ENCODE assay signal across 1 cellular context in the genomic region with DNA sequence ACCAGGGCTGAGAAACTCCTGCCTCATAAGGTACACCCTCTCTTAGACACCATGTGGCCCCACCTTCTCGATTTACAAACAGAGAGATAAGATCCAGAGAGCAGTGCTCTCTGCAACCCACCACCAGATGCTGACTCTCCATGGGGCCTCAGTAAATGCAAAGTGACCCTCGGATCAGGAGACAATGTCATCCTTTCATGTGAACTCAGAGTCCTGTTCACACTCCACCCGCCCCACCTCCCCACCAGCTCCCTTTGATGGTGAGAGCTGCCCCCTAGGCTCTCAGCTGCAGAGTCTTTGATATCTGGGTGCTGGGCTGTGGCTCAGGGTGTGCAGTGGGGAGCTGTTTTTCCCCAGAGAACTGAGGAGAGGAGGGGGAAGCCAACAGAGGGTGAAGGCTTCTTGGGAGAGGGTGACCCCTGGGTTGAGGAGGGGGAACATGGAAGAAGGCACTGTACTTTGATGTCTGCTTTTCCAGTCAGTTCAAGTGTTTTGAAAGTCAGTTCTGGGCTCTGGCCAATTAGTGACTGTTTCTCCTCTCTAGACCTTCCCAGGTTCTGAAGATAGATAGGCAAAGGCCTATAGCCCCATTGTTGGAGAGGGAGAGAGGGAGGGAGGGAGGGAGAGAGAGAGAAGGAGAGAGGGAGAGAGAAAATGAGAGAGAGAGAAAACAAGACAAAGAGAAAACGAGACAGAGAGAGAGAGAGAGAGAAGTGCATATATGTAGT.
TF ChIP-seq lines count a peak whose summit lies in the region.

No MANE protein-coding gene starts in this region.

TF ChIP-seq in HepG2, 621 proteins besides CTCF, POLR2A, EP300 and RAD21 (continued from another document):
- TF ChIP-seq, protein P1, sequence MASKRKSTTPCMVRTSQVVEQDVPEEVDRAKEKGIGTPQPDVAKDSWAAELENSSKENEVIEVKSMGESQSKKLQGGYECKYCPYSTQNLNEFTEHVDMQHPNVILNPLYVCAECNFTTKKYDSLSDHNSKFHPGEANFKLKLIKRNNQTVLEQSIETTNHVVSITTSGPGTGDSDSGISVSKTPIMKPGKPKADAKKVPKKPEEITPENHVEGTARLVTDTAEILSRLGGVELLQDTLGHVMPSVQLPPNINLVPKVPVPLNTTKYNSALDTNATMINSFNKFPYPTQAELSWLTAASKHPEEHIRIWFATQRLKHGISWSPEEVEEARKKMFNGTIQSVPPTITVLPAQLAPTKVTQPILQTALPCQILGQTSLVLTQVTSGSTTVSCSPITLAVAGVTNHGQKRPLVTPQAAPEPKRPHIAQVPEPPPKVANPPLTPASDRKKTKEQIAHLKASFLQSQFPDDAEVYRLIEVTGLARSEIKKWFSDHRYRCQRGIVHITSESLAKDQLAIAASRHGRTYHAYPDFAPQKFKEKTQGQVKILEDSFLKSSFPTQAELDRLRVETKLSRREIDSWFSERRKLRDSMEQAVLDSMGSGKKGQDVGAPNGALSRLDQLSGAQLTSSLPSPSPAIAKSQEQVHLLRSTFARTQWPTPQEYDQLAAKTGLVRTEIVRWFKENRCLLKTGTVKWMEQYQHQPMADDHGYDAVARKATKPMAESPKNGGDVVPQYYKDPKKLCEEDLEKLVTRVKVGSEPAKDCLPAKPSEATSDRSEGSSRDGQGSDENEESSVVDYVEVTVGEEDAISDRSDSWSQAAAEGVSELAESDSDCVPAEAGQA (IDR thresholded peaks at IDR 0.05; ENCODE audit: low read depth) = no peak
- TF ChIP-seq, protein P1 (CRISPR knock-in tag; IDR thresholded peaks at IDR 0.05; ENCODE audit: borderline replicate concordance) = no peak
- TF ChIP-seq HNRNPUL1 (IDR thresholded peaks at IDR 0.05; ENCODE audit: low read depth, low read length) (no peak), PCBP2 (optimal IDR thresholded peaks at IDR 0.05; ENCODE audit: low read depth, low read length, poor library complexity, severe bottlenecking) (no peak), SP2 (CRISPR knock-in tag; IDR thresholded peaks at IDR 0.05) (no peak), KDM1A (CRISPR knock-in tag; IDR thresholded peaks at IDR 0.05) (no peak), ZFP36L1 (CRISPR knock-in tag; IDR thresholded peaks at IDR 0.05) (no peak), ZSCAN20 (CRISPR knock-in tag; IDR thresholded peaks at IDR 0.05; ENCODE audit: borderline replicate concordance) (no peak), TARDBP (CRISPR knock-in tag; IDR thresholded peaks at IDR 0.05) (peak; percentile 23; the same call in 1 of the 2 replicates), NCOA5 (CRISPR knock-in tag; IDR thresholded peaks at IDR 0.05) (no peak), HOXD1 (CRISPR knock-in tag; IDR thresholded peaks at IDR 0.05) (no peak), ZNF878 (CRISPR knock-in tag; IDR thresholded peaks at IDR 0.05) (no peak), ZNF431 (CRISPR knock-in tag; IDR thresholded peaks at IDR 0.05; ENCODE audit: borderline replicate concordance, low read depth) (no peak), ZNF564 (CRISPR knock-in tag; IDR thresholded peaks at IDR 0.05) (no peak), PAF1 (CRISPR knock-in tag; IDR thresholded peaks at IDR 0.05) (no peak), ZNF678 (CRISPR knock-in tag; IDR thresholded peaks at IDR 0.05) (no peak), RARA (CRISPR knock-in tag; IDR thresholded peaks at IDR 0.05) (peak; percentile 8; the same call in 1 of the 2 replicates), BHLHE40 (IDR thresholded peaks at IDR 0.05; ENCODE audit: low read length) (0 out of 2 replicates have a peak, but pooled peaks have one; percentile 18), GABPB1 (CRISPR knock-in tag; IDR thresholded peaks at IDR 0.05) (no peak), CREM (IDR thresholded peaks at IDR 0.05) (no peak), CREM (CRISPR knock-in tag; IDR thresholded peaks at IDR 0.05) (no peak), CC2D1A (CRISPR knock-in tag; IDR thresholded peaks at IDR 0.05) (no peak), SRSF1 (optimal IDR thresholded peaks at IDR 0.05; ENCODE audit: low read depth, low read length) (no peak)
- TF ChIP-seq, protein P2, sequence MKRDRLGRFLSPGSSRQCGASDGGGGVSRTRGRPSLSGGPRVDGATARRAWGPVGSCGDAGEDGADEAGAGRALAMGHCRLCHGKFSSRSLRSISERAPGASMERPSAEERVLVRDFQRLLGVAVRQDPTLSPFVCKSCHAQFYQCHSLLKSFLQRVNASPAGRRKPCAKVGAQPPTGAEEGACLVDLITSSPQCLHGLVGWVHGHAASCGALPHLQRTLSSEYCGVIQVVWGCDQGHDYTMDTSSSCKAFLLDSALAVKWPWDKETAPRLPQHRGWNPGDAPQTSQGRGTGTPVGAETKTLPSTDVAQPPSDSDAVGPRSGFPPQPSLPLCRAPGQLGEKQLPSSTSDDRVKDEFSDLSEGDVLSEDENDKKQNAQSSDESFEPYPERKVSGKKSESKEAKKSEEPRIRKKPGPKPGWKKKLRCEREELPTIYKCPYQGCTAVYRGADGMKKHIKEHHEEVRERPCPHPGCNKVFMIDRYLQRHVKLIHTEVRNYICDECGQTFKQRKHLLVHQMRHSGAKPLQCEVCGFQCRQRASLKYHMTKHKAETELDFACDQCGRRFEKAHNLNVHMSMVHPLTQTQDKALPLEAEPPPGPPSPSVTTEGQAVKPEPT (CRISPR knock-in tag; IDR thresholded peaks at IDR 0.05; ENCODE audit: low read depth) = no peak
- TF ChIP-seq, protein P3, sequence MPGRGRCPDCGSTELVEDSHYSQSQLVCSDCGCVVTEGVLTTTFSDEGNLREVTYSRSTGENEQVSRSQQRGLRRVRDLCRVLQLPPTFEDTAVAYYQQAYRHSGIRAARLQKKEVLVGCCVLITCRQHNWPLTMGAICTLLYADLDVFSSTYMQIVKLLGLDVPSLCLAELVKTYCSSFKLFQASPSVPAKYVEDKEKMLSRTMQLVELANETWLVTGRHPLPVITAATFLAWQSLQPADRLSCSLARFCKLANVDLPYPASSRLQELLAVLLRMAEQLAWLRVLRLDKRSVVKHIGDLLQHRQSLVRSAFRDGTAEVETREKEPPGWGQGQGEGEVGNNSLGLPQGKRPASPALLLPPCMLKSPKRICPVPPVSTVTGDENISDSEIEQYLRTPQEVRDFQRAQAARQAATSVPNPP (CRISPR knock-in tag; IDR thresholded peaks at IDR 0.05) = no peak
- TF ChIP-seq, protein P4, sequence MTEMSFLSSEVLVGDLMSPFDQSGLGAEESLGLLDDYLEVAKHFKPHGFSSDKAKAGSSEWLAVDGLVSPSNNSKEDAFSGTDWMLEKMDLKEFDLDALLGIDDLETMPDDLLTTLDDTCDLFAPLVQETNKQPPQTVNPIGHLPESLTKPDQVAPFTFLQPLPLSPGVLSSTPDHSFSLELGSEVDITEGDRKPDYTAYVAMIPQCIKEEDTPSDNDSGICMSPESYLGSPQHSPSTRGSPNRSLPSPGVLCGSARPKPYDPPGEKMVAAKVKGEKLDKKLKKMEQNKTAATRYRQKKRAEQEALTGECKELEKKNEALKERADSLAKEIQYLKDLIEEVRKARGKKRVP (CRISPR knock-in tag; IDR thresholded peaks at IDR 0.05) = no peak
- TF ChIP-seq, protein P5, sequence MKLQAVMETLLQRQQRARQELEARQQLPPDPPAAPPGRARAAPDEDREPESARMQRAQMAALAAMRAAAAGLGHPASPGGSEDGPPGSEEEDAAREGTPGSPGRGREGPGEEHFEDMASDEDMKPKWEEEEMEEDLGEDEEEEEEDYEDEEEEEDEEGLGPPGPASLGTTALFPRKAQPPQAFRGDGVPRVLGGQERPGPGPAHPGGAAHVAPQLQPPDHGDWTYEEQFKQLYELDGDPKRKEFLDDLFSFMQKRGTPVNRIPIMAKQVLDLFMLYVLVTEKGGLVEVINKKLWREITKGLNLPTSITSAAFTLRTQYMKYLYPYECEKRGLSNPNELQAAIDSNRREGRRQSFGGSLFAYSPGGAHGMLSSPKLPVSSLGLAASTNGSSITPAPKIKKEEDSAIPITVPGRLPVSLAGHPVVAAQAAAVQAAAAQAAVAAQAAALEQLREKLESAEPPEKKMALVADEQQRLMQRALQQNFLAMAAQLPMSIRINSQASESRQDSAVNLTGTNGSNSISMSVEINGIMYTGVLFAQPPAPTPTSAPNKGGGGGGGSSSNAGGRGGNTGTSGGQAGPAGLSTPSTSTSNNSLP (IDR thresholded peaks at IDR 0.05; ENCODE audit: low read depth, low read length) = no peak
TF ChIP-seq in HepG2: peak in this region for 37.
